ENCODE assay signal across 1 cellular context in genomic region chr1:244322791-244323521, GRCh38.
TF ChIP-seq lines count a peak whose summit lies in the region.

No MANE protein-coding gene starts in this region.

TF ChIP-seq in K562, 482 proteins besides CTCF, POLR2A, EP300 and RAD21 (continued from another document and continues in another):
- TF ChIP-seq GMEB1 (CRISPR knock-in tag; IDR thresholded peaks at IDR 0.05) (0 out of 2 replicates have a peak, but pooled peaks have one; percentile 34), THRA (IDR thresholded peaks at IDR 0.05) (no peak), TBL1XR1 (IDR thresholded peaks at IDR 0.05; ENCODE audit: low read length in 2 of 2) (no peak), CBX5 (IDR thresholded peaks at IDR 0.05; ENCODE audit: borderline replicate concordance, low read depth) (no peak), ZNF780A (CRISPR knock-in tag; IDR thresholded peaks at IDR 0.05) (no peak), SRSF7 (optimal IDR thresholded peaks at IDR 0.05; ENCODE audit: low read depth, low read length) (no peak), JUNB (CRISPR knock-in tag; conservative IDR thresholded peaks at IDR 0.05) (no peak), CEBPB (tag; IDR thresholded peaks at IDR 0.05) (no peak), CBX8 (IDR thresholded peaks at IDR 0.05; ENCODE audit: borderline replicate concordance, extremely low read depth, low read depth, low read length, poor library complexity, severe bottlenecking) (no peak), ZNF384 (IDR thresholded peaks at IDR 0.05; ENCODE audit: low read depth, low read length) (peak; percentile 87), ZNF589 (CRISPR knock-in tag; IDR thresholded peaks at IDR 0.05; ENCODE audit: low read depth) (no peak), ZFP91 (CRISPR knock-in tag; IDR thresholded peaks at IDR 0.05) (no peak), KAT8 (IDR thresholded peaks at IDR 0.05; ENCODE audit: low read depth) (no peak), SMAD2 (IDR thresholded peaks at IDR 0.05; ENCODE audit: low read depth, low read length) (no peak), XRCC5 (IDR thresholded peaks at IDR 0.05; ENCODE audit: low read depth, low read length) (no peak), ZNF121 (CRISPR knock-in tag; conservative IDR thresholded peaks at IDR 0.05) (no peak), TBP (optimal IDR thresholded peaks at IDR 0.05; ENCODE audit: low read depth, low read length) (peak; percentile 27), TAF7 (tag; IDR thresholded peaks at IDR 0.05) (no peak), ZBTB33 (CRISPR knock-in tag; IDR thresholded peaks at IDR 0.05) (no peak), CREB3L1 (IDR thresholded peaks at IDR 0.05; ENCODE audit: borderline replicate concordance, low read depth) (no peak), NRF1 (conservative IDR thresholded peaks at IDR 0.05 in 1 of 2, IDR thresholded peaks at IDR 0.05 in 1 of 2) (no peak), GTF2B (IDR thresholded peaks at IDR 0.05; ENCODE audit: extremely low read depth, insufficient read length) (no peak), HOXB6 (CRISPR knock-in tag; IDR thresholded peaks at IDR 0.05; ENCODE audit: borderline replicate concordance) (no peak), C11orf30 (IDR thresholded peaks at IDR 0.05; ENCODE audit: low read depth) (no peak), MTA1 (IDR thresholded peaks at IDR 0.05; ENCODE audit: borderline replicate concordance) (no peak), MYBL2 (IDR thresholded peaks at IDR 0.05; ENCODE audit: low read depth) (no peak; the same call in 1 of the 2 replicates), MYBL2 (CRISPR knock-in tag; IDR thresholded peaks at IDR 0.05; ENCODE audit: borderline replicate concordance) (no peak), RB1 (IDR thresholded peaks at IDR 0.05; ENCODE audit: low read depth) (no peak), MAFG (tag; conservative IDR thresholded peaks at IDR 0.05) (peak; percentile 37; the same call in 1 of the 2 replicates), ZNF584 (CRISPR knock-in tag; IDR thresholded peaks at IDR 0.05; ENCODE audit: low read depth) (0 out of 2 replicates have a peak, but pooled peaks have one; percentile 23), TGIF2 (CRISPR knock-in tag; IDR thresholded peaks at IDR 0.05) (no peak), FOXP1 (CRISPR knock-in tag; IDR thresholded peaks at IDR 0.05) (no peak), PTTG1 (tag; IDR thresholded peaks at IDR 0.05; ENCODE audit: low read depth) (no peak), ZNF277 (CRISPR knock-in tag; IDR thresholded peaks at IDR 0.05; ENCODE audit: borderline replicate concordance) (no peak), SNIP1 (IDR thresholded peaks at IDR 0.05; ENCODE audit: low read depth) (no peak), MYNN (IDR thresholded peaks at IDR 0.05) (no peak), MYNN (CRISPR knock-in tag; IDR thresholded peaks at IDR 0.05) (no peak), HSF4 (CRISPR knock-in tag; IDR thresholded peaks at IDR 0.05; ENCODE audit: borderline replicate concordance) (no peak), E2F8 (IDR thresholded peaks at IDR 0.05; ENCODE audit: low read depth, partially characterized antibody) (no peak), ZNF280A (IDR thresholded peaks at IDR 0.05; ENCODE audit: low read depth, partially characterized antibody) (no peak), ZNF12 (CRISPR knock-in tag; IDR thresholded peaks at IDR 0.05) (no peak), ZNF184 (CRISPR knock-in tag; IDR thresholded peaks at IDR 0.05) (no peak), KLF1 (tag; IDR thresholded peaks at IDR 0.05) (no peak), CUX1 (CRISPR knock-in tag; IDR thresholded peaks at IDR 0.05) (no peak), ELF4 (CRISPR knock-in tag; IDR thresholded peaks at IDR 0.05) (no peak), PHF21A (IDR thresholded peaks at IDR 0.05; ENCODE audit: borderline replicate concordance, low read depth) (no peak), ZNF668 (CRISPR knock-in tag; IDR thresholded peaks at IDR 0.05) (no peak), MBD2 (IDR thresholded peaks at IDR 0.05; ENCODE audit: borderline replicate concordance, low read depth) (no peak)
